ENCODE assay signal across 14 cellular contexts in the genomic region with DNA sequence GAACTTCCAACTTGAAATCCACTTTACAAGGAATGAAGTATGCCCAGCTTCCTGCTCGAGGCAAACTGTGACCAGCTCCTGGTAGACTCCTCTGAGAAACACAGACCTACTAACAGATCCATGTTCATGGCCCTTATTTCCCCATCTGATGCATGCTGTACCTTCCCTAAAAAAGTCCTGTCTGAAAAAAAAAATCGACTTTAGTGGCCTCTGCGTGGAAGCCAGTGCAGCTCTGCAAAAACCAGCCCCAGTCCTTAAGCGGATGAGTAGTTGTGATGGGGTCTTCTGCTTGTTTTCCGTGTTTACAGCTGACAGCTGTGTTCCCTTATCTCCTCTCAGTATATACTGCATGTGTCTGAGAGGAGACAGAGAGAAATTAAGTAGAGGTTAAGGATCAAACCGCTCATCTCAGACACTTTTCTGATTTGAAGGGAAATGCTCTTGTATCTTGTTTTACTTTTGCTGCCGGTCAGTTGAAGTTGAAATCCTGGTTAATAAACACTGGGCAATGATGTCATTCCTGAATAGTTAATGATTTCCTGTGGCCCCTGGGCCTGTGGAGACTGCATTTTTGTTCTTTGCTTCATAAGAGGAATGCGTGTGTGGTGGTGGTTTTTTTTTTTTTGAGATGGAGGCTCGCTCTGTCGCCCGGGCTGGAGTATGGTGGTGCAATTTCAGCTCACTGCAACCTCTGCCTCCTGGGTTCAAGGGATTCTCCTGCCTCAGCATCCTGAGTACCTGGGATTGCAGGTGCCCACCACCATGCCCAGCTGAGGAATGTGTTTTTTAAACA.
DNase-seq lines count a peak whose midpoint lies in the region; ATAC-seq and TF ChIP-seq lines count a peak whose summit lies in the region.
"Had no signal": no experiment of that assay in that cellular context is flagged by ENCODE, and none has a peak within 500 bp of the region (broad histone marks: within the 10 kb centered on the region; RNA-seq: fewer than 3 reads in every experiment).

No MANE protein-coding gene starts in this region.

- no peak for TF ChIP-seq CTCF in left ventricle myocardium inferior (IDR thresholded peaks at IDR 0.05; ENCODE audit: borderline replicate concordance)
- no peak for TF ChIP-seq CTCF in choroid plexus epithelial cell (conservative IDR thresholded peaks at IDR 0.05; ENCODE audit: low read depth, low read length)
- no peak for TF ChIP-seq CTCF in lower lobe of right lung (IDR thresholded peaks at IDR 0.05)

- H3K27ac ChIP-seq in left ventricle myocardium inferior (replicated peaks): peak overlapping the region; percentile 50
- H3K27ac ChIP-seq in lower lobe of right lung: no peak overlapping the region
- H3K27ac ChIP-seq: parathyroid adenoma, suprapubic skin had no signal

- H3K4me1 Mint-ChIP-seq in stimulated activated effector memory CD8-positive, alpha-beta T cell treated with anti-CD3 and anti-CD28 coated beads, Interleukin-12 subunit alpha, Interleukin-12 subunit beta, amount 100 ng/mL, for 72 hours: no peaks in the 10 kb centered on the region
- H3K4me1 Mint-ChIP-seq: central memory CD8-positive, alpha-beta T cell had no signal

- DNase-seq in left ventricle myocardium inferior: no peak
- no peak for DNase-seq in Right ventricle myocardium inferior (ENCODE audit: missing footprints)
- DNase-seq in choroid plexus epithelial cell (ENCODE audit: low read depth): peak; percentile 96
- no peak for DNase-seq in lower lobe of right lung
- no peak for DNase-seq in stimulated activated effector memory CD8-positive, alpha-beta T cell treated with anti-CD3 and anti-CD28 coated beads, Interleukin-12 subunit alpha, Interleukin-12 subunit beta, amount 100 ng/mL, for 72 hours (ENCODE audit: low spot score in 2 of 2)
- DNase-seq in NCI-H524 treated with DMSO at 0.1 percent for 48 hours (lab: John Stamatoyannopoulos, UW): no peak
- DNase-seq: activated CD4-positive, alpha-beta T cell treated with anti-CD3 and anti-CD28 coated beads for 4 hours; AML-193; NCI-H526 treated with DMSO at 0.1 percent for 48 hours had no signal

- no peaks in the 10 kb centered on the region for H3K36me3 Mint-ChIP-seq in stimulated activated effector memory CD8-positive, alpha-beta T cell treated with anti-CD3 and anti-CD28 coated beads, Interleukin-12 subunit alpha, Interleukin-12 subunit beta, amount 100 ng/mL, for 72 hours

- H3K36me3 ChIP-seq in left ventricle myocardium inferior (peaks cover 25% of the 10 kb centered on the region), lower lobe of right lung (peaks cover 10% of the 10 kb centered on the region)

- H3K4me1 ChIP-seq in left ventricle myocardium inferior: peaks cover 31% of the 10 kb centered on the region
- H3K4me1 ChIP-seq in lower lobe of right lung: peaks cover 13% of the 10 kb centered on the region
- H3K4me1 ChIP-seq: parathyroid adenoma, suprapubic skin had no signal

- no peak for ATAC-seq in Right ventricle myocardium inferior
- ATAC-seq in lower lobe of right lung: peak; percentile 71 to 74
- no peak for ATAC-seq in stimulated activated effector memory CD8-positive, alpha-beta T cell treated with anti-CD3 and anti-CD28 coated beads, Interleukin-12 subunit alpha, Interleukin-12 subunit beta, amount 100 ng/mL, for 72 hours
- ATAC-seq in GM21515 (IDR thresholded peaks at IDR 0.05; ENCODE audit: unreplicated experiment): no peak
- no peak for ATAC-seq in HG03571 (IDR thresholded peaks at IDR 0.05; ENCODE audit: unreplicated experiment)

- H3K4me3 ChIP-seq in left ventricle myocardium inferior (no peak overlapping the region), choroid plexus epithelial cell (ENCODE audit: low read depth, low read length) (peak overlapping the region; percentile 41), lower lobe of right lung (no peak overlapping the region)
- H3K4me3 ChIP-seq: suprapubic skin had no signal

- H3K4me3 Mint-ChIP-seq in stimulated activated effector memory CD8-positive, alpha-beta T cell treated with anti-CD3 and anti-CD28 coated beads, Interleukin-12 subunit alpha, Interleukin-12 subunit beta, amount 100 ng/mL, for 72 hours: no peak overlapping the region
- H3K4me3 Mint-ChIP-seq: central memory CD8-positive, alpha-beta T cell had no signal

- no peaks in the 10 kb centered on the region for H3K9me3 Mint-ChIP-seq in stimulated activated effector memory CD8-positive, alpha-beta T cell treated with anti-CD3 and anti-CD28 coated beads, Interleukin-12 subunit alpha, Interleukin-12 subunit beta, amount 100 ng/mL, for 72 hours

- H3K9me3 ChIP-seq in left ventricle myocardium inferior (replicated peaks): no peaks in the 10 kb centered on the region
- no peaks in the 10 kb centered on the region for H3K9me3 ChIP-seq in lower lobe of right lung
- H3K9me3 ChIP-seq: suprapubic skin had no signal

- intact Hi-C loops in left ventricle myocardium inferior (cut with micrococcal nuclease): no loop called here
- intact Hi-C loops in Right ventricle myocardium inferior (cut with DNase I): no loop called here
- intact Hi-C loops in lower lobe of right lung (cut with DNase I): no loop called here

- H3K27ac Mint-ChIP-seq in stimulated activated effector memory CD8-positive, alpha-beta T cell treated with anti-CD3 and anti-CD28 coated beads, Interleukin-12 subunit alpha, Interleukin-12 subunit beta, amount 100 ng/mL, for 72 hours: no peak overlapping the region

- H3K27me3 ChIP-seq in left ventricle myocardium inferior (ENCODE audit: low read depth) (no peaks in the 10 kb centered on the region), lower lobe of right lung (ENCODE audit: low read depth) (no peaks in the 10 kb centered on the region)
- H3K27me3 ChIP-seq: suprapubic skin had no signal

Comparison
In these comparisons a context has a peak if more than half of its experiments do, and no peak if none do; other contexts are left out.
1. ATAC-seq: peak in lower lobe of right lung (2 of 2); none in Right ventricle myocardium inferior (single experiment), stimulated activated effector memory CD8-positive, alpha-beta T cell treated with anti-CD3 and anti-CD28 coated beads, Interleukin-12 subunit alpha, Interleukin-12 subunit beta, amount 100 ng/mL, for 72 hours (single experiment), GM21515 (single experiment) and HG03571 (single experiment).